In the genomic region with DNA sequence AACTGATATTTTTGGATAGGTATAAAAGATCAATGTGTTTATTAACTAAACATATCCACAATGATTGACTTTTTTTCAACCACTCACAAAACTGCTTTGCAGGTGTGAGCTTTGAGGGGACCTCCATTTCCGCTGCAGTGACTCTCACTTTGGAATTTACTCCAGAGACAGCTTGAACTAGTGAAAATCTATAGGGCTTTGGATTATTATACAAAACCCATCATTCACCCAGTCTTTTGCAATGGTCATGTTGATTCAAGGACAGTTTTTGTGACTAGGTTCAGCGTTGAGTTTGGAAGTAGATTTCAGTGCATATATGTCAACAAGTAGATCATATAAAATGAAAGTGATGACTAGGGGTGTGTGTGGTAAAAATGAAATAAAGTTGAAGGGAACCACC, we compare ENCODE assay signal across 10 cellular contexts.
"Had no signal": no experiment of that assay in that cellular context is flagged by ENCODE, and none has a peak within 500 bp of the region (broad histone marks: within the 10 kb centered on the region; RNA-seq: fewer than 3 reads in every experiment).

No MANE protein-coding gene starts in this region.

- H3K9ac ChIP-seq: KMS-11 had no signal

- H3K4me2 ChIP-seq: GM23338, KMS-11 had no signal

- H3K4me3 Mint-ChIP-seq: GM23338, IgD-negative memory B cell had no signal

- H3K27me3 Mint-ChIP-seq: IgD-negative memory B cell had no signal

- H3K36me3 ChIP-seq: HAP-1 had no signal

- FAIRE-seq: H1, HTR-8/SVneo had no signal

- ATAC-seq: GM23338, HCT116 had no signal

- H3K4me3 ChIP-seq: GM23338, HAP-1 had no signal

- H3K27ac Mint-ChIP-seq: GM23338, IgD-negative memory B cell had no signal

- H3K9me3 ChIP-seq: HAP-1 had no signal

- H3K4me1 ChIP-seq: HAP-1 had no signal

- H3K9me3 Mint-ChIP-seq: GM23338, IgD-negative memory B cell had no signal

- H3K4me1 Mint-ChIP-seq: GM23338 had no signal

- H3K27ac ChIP-seq: KMS-11 had no signal

- DNase-seq: H7, Karpas-422, KBM-7 had no signal

- H2AFZ ChIP-seq: GM23338 had no signal
